17 cellular contexts compared by ENCODE assay signal in genomic region chr6:34877869-34878485, GRCh38. TPM values are rescaled to one million over a fixed set of nuclear protein-coding genes. Genes with fewer than 3 reads are reported as not detected.
DNase-seq lines count a peak whose midpoint lies in the region; ATAC-seq, FAIRE-seq and TF ChIP-seq lines count a peak whose summit lies in the region.
"Had no signal": no experiment of that assay in that cellular context is flagged by ENCODE, and none has a peak within 500 bp of the region (broad histone marks: within the 10 kb centered on the region; RNA-seq: fewer than 3 reads in every experiment).

No MANE protein-coding gene starts in this region.

- H3K9ac ChIP-seq in HepG2 (ENCODE audit: insufficient read depth, low read depth, low read length): no peak overlapping the region

- peak; percentile 53 for FAIRE-seq in HepG2 (lab: Jason Lieb, UNC)
- FAIRE-seq: GM12892 had no signal

- no peak for DNase-seq in activated CD4-positive, alpha-beta T cell treated with anti-CD3 and anti-CD28 coated beads for 36 hours
- DNase-seq in activated CD4-positive, alpha-beta T cell treated with anti-CD3 and anti-CD28 coated beads, Interleukin-2, amount 50 U/mL, for 4 hours: no peak
- no peak for DNase-seq in HepG2 (ENCODE audit: low spot score)
- no peak for DNase-seq in right lobe of liver
- no peak for DNase-seq in activated naive CD8-positive, alpha-beta T cell treated with anti-CD3 and anti-CD28 coated beads for 36 hours
- no peak for DNase-seq in progenitor cell of endocrine pancreas (ENCODE audit: low spot score, unreplicated experiment)
- DNase-seq in NCI-H146 treated with DMSO at 0.1 percent for 48 hours (lab: John Stamatoyannopoulos, UW; ENCODE audit: unreplicated experiment): no peak
- DNase-seq: 8988T, GF-D8, GOT3, MG63, NCI-H1092, NCI-H187 treated with DMSO at 0.1 percent for 48 hours, NCI-H69, SHP77 treated with DMSO at 0.1 percent for 48 hours had no signal

- TF ChIP-seq EP300 in HepG2 (IDR thresholded peaks at IDR 0.05; ENCODE audit: low read depth in 2 of 2, low read length in 2 of 2): no peak
- no peak for TF ChIP-seq EP300 in HepG2 (CRISPR knock-in tag; IDR thresholded peaks at IDR 0.05; ENCODE audit: borderline replicate concordance)

- no peaks in the 10 kb centered on the region for H3K9me3 ChIP-seq in HepG2 (ENCODE audit: low read length)
- no peaks in the 10 kb centered on the region for H3K9me3 ChIP-seq in right lobe of liver
- H3K9me3 ChIP-seq: MG63 had no signal

- BruUV-seq in HepG2 (replicated peaks; lab: Mats Ljungman, UMichigan): TSS peak; percentile 37

- POLR2A ChIA-PET in activated CD4-positive, alpha-beta T cell treated with anti-CD3 and anti-CD28 coated beads for 36 hours (lab: Charles Lee): no interaction called here
- POLR2A ChIA-PET in HepG2 (lab: Yijun Ruan, JAX): interaction anchor here (1.6 to 1.9 kb wide), 2 partner anchors 10 kb away, joined by 5 to 6 read pairs; partner anchors contain the start of gene TAF11

- H3K27me3 Mint-ChIP-seq in activated CD4-positive, alpha-beta T cell treated with anti-CD3 and anti-CD28 coated beads for 36 hours: no peaks in the 10 kb centered on the region
- no peaks in the 10 kb centered on the region for H3K27me3 Mint-ChIP-seq in activated naive CD8-positive, alpha-beta T cell treated with anti-CD3 and anti-CD28 coated beads for 36 hours
- no peaks in the 10 kb centered on the region for H3K27me3 Mint-ChIP-seq in progenitor cell of endocrine pancreas

- peak overlapping the region; percentile 12 for H3K27ac Mint-ChIP-seq in activated CD4-positive, alpha-beta T cell treated with anti-CD3 and anti-CD28 coated beads for 36 hours
- H3K27ac Mint-ChIP-seq in activated naive CD8-positive, alpha-beta T cell treated with anti-CD3 and anti-CD28 coated beads for 36 hours: peak overlapping the region; percentile 35
- peak overlapping the region; percentile 57 for H3K27ac Mint-ChIP-seq in progenitor cell of endocrine pancreas

- intact Hi-C loops in activated CD4-positive, alpha-beta T cell treated with anti-CD3 and anti-CD28 coated beads for 36 hours (cut with DNase I, micrococcal nuclease): no loop called here
- intact Hi-C loops in HepG2 (cut with micrococcal nuclease; ENCODE audit: unreplicated experiment): no loop called here
- intact Hi-C loops in right lobe of liver (cut with DNase I): no loop called here

- no peak overlapping the region for H2AFZ ChIP-seq in HepG2 (ENCODE audit: low read length)

- H3K79me2 ChIP-seq in HepG2 (ENCODE audit: insufficient read depth, low read length): no peaks in the 10 kb centered on the region

- CTCF ChIA-PET in activated CD4-positive, alpha-beta T cell treated with anti-CD3 and anti-CD28 coated beads for 36 hours (lab: Charles Lee): no interaction called here
- CTCF ChIA-PET in HepG2 (lab: Yijun Ruan, JAX; ENCODE audit: low intra/inter-chr PET ratio, low total read pairs): no interaction called here

- ATAC-seq in activated CD4-positive, alpha-beta T cell treated with anti-CD3 and anti-CD28 coated beads for 36 hours: no peak
- peak; percentile 46 for ATAC-seq in HepG2
- no peak for ATAC-seq in right lobe of liver
- ATAC-seq in HG02763 (IDR thresholded peaks at IDR 0.05; ENCODE audit: unreplicated experiment): no peak

- H3K4me3 ChIP-seq in HepG2 (replicated peaks in 1 of 3; ENCODE audit: insufficient read depth in 1 of 3, low read depth in 2 of 3, low read length in 3 of 3) (no peak overlapping the region), right lobe of liver (no peak overlapping the region)
- H3K4me3 ChIP-seq: MG63 had no signal

- 91% methylated on average over 5 of the region's 5 CpGs for WGBS in HepG2 (ENCODE audit: low lambda C conversion rate)
- WGBS in right lobe of liver (ENCODE audit: insufficient coverage, low coverage, low lambda C conversion rate, missing lambda C conversion rate): 81% methylated on average over 4 of the region's 5 CpGs

- in situ Hi-C loops in HepG2 (cut with HindIII; ENCODE audit: extremely low pct_ligation_motif_present, low pct_unique_long_range_greater_than_20kb): no loop called here

- H3K4me3 Mint-ChIP-seq in activated CD4-positive, alpha-beta T cell treated with anti-CD3 and anti-CD28 coated beads for 36 hours: no peak overlapping the region
- no peak overlapping the region for H3K4me3 Mint-ChIP-seq in activated naive CD8-positive, alpha-beta T cell treated with anti-CD3 and anti-CD28 coated beads for 36 hours
- H3K4me3 Mint-ChIP-seq in progenitor cell of endocrine pancreas (ENCODE audit: low read depth): no peak overlapping the region

- H3K27me3 ChIP-seq in HepG2 (ENCODE audit: control insufficient read depth in 1 of 2, insufficient read depth in 2 of 2, low read length in 2 of 2) (no peaks in the 10 kb centered on the region), right lobe of liver (no peaks in the 10 kb centered on the region)
- H3K27me3 ChIP-seq: MG63 had no signal

- peaks cover 21% of the 10 kb centered on the region for H3K36me3 Mint-ChIP-seq in activated CD4-positive, alpha-beta T cell treated with anti-CD3 and anti-CD28 coated beads for 36 hours (ENCODE audit: low read depth)
- peaks cover 6% of the 10 kb centered on the region for H3K36me3 Mint-ChIP-seq in activated naive CD8-positive, alpha-beta T cell treated with anti-CD3 and anti-CD28 coated beads for 36 hours
- peaks cover 6% of the 10 kb centered on the region for H3K36me3 Mint-ChIP-seq in progenitor cell of endocrine pancreas (ENCODE audit: insufficient read depth)

- no peak for TF ChIP-seq RAD21 in HepG2 (CRISPR knock-in tag; IDR thresholded peaks at IDR 0.05)

- H3K27ac ChIP-seq in HepG2 (ENCODE audit: extremely low read length, insufficient read depth, low read length) (no peak overlapping the region), right lobe of liver (no peak overlapping the region)

- no peaks in the 10 kb centered on the region for H4K20me1 ChIP-seq in HepG2 (ENCODE audit: insufficient read depth, low read length)

- no peak for TF ChIP-seq CTCF in HepG2 (CRISPR knock-in tag; IDR thresholded peaks at IDR 0.05)
- TF ChIP-seq CTCF in right lobe of liver (IDR thresholded peaks at IDR 0.05): no peak
- TF ChIP-seq CTCF in progenitor cell of endocrine pancreas (IDR thresholded peaks at IDR 0.05; ENCODE audit: unreplicated experiment): no peak

- H3K36me3 ChIP-seq in HepG2 (replicated peaks in 1 of 2; ENCODE audit: control insufficient read depth in 1 of 2, insufficient read depth in 2 of 2, low read length in 2 of 2) (peaks cover 12 to 48% of the 10 kb centered on the region in 2 experiments), right lobe of liver (peaks cover 0 to 39% (median 17%) of the 10 kb centered on the region in 4 donors)

- no peak for TF ChIP-seq POLR2A in HepG2 (IDR thresholded peaks at IDR 0.05; ENCODE audit: insufficient read depth in 1 of 2, low read depth in 2 of 2, low read length in 2 of 2)
- TF ChIP-seq POLR2A in right lobe of liver (IDR thresholded peaks at IDR 0.05): no peak

- H3K4me1 ChIP-seq in HepG2 (ENCODE audit: insufficient read depth, low read length) (0 out of 2 replicates have a peak, but pooled peaks cover 7% of the 10 kb centered on the region), right lobe of liver (peaks cover 0 to 8% (median 0%) of the 10 kb centered on the region in 4 donors)

- no peaks in the 10 kb centered on the region for H3K9me3 Mint-ChIP-seq in activated CD4-positive, alpha-beta T cell treated with anti-CD3 and anti-CD28 coated beads for 36 hours (ENCODE audit: low read depth)
- no peaks in the 10 kb centered on the region for H3K9me3 Mint-ChIP-seq in activated naive CD8-positive, alpha-beta T cell treated with anti-CD3 and anti-CD28 coated beads for 36 hours
- H3K9me3 Mint-ChIP-seq in progenitor cell of endocrine pancreas (ENCODE audit: low read depth): no peaks in the 10 kb centered on the region

- no peak overlapping the region for H3K4me2 ChIP-seq in HepG2 (ENCODE audit: low read depth, low read length)

- peaks cover 2% of the 10 kb centered on the region for H3K4me1 Mint-ChIP-seq in activated CD4-positive, alpha-beta T cell treated with anti-CD3 and anti-CD28 coated beads for 36 hours
- peaks cover 5% of the 10 kb centered on the region for H3K4me1 Mint-ChIP-seq in activated naive CD8-positive, alpha-beta T cell treated with anti-CD3 and anti-CD28 coated beads for 36 hours
- no peaks in the 10 kb centered on the region for H3K4me1 Mint-ChIP-seq in progenitor cell of endocrine pancreas (ENCODE audit: low read depth)

RNA-seq across cellular contexts. Expression of gene TAF11, which starts 9.9 kb away (rescaled TPM):
- 10 to 100 TPM; 28.7 to 32.3 TPM for total RNA-seq in activated CD4-positive, alpha-beta T cell treated with anti-CD3 and anti-CD28 coated beads for 36 hours
- total RNA-seq in HepG2 (2016; rRNA removed; fragmentation: Illumina TruSeq; extraction: Trizol) (73.6 and 94.9 TPM in 2 replicates), right lobe of liver (10 to 100 TPM in 3 of 6 experiments, 1 to 10 TPM in 3; 8.9 to 13.4 (median 10.3) TPM), progenitor cell of endocrine pancreas (37.4 and 41.6 TPM in 2 replicates)
- total RNA-seq in HepG2 (2016; cell fraction: cytosol; rRNA removed; fragmentation: Illumina TruSeq; extraction: Trizol; ENCODE audit: low read depth): 15.2 and 17.0 TPM in 2 replicates
- 76.1 and 101 TPM in 2 replicates for total RNA-seq in HepG2 (2016; cell fraction: insoluble cytoplasmic fraction; rRNA removed; fragmentation: Illumina TruSeq; extraction: Trizol)
- 48.5 and 59.3 TPM in 2 replicates for total RNA-seq in HepG2 (2016; cell fraction: membrane; rRNA removed; fragmentation: Illumina TruSeq; extraction: Trizol)
- 26.5 and 29.8 TPM in 2 replicates for total RNA-seq in HepG2 (2016; cell fraction: nucleus; rRNA removed; fragmentation: Illumina TruSeq; extraction: Trizol)
- 29.5 and 35.4 TPM in 2 replicates for polyA plus RNA-seq in HepG2 (2011; rRNA removed)
- 19.6 and 30.9 TPM in 2 replicates for polyA plus RNA-seq in HepG2 (2011; cell fraction: cytosol; rRNA removed)
- polyA plus RNA-seq in HepG2 (2011; cell fraction: nucleus; rRNA removed): 15.0 and 19.9 TPM in 2 replicates
- polyA plus RNA-seq in HepG2 (2012): 25.1 and 34.4 TPM in 2 replicates
- 17.3 and 17.5 TPM in 2 replicates for polyA plus RNA-seq in HepG2 (2016; cell fraction: cytosol; fragmentation: Illumina TruSeq; extraction: Trizol; ENCODE audit: low read depth)
- polyA plus RNA-seq in HepG2 (2016; cell fraction: insoluble cytoplasmic fraction; fragmentation: Illumina TruSeq; extraction: Trizol; ENCODE audit: low read depth): 93.7 and 105 TPM in 2 replicates
- 40.2 and 43.7 TPM in 2 replicates for polyA plus RNA-seq in HepG2 (2016; cell fraction: membrane; fragmentation: Illumina TruSeq; extraction: Trizol; ENCODE audit: low read depth)
- polyA plus RNA-seq in HepG2 (2016; cell fraction: nucleus; fragmentation: Illumina TruSeq; extraction: Trizol; ENCODE audit: insufficient read depth, low read depth): 53.1 and 56.0 TPM in 2 replicates
- polyA minus RNA-seq in HepG2 (2011; rRNA and poly(A)+ RNA removed; ENCODE audit: low replicate concordance): 10.4 and 14.8 TPM in 2 replicates
- 9.6 and 10.0 TPM in 2 replicates for polyA minus RNA-seq in HepG2 (2011; cell fraction: cytosol; rRNA and poly(A)+ RNA removed)
- polyA minus RNA-seq in HepG2 (2011; cell fraction: nucleus; rRNA and poly(A)+ RNA removed): 11.2 and 13.4 TPM in 2 replicates
- total RNA-seq in activated naive CD8-positive, alpha-beta T cell treated with anti-CD3 and anti-CD28 coated beads for 36 hours: 10 to 100 TPM; 38.5 to 39.3 TPM

RNA-seq across cellular contexts. Expression of gene ANKS1A, which starts 11.1 kb away (rescaled TPM):
- total RNA-seq in activated CD4-positive, alpha-beta T cell treated with anti-CD3 and anti-CD28 coated beads for 36 hours: 1 to 10 TPM; 7.4 to 9.1 TPM
- total RNA-seq in HepG2 (2016; rRNA removed; fragmentation: Illumina TruSeq; extraction: Trizol): 14.5 and 15.1 TPM in 2 replicates
- 1.8 and 2.1 TPM in 2 replicates for total RNA-seq in HepG2 (2016; cell fraction: cytosol; rRNA removed; fragmentation: Illumina TruSeq; extraction: Trizol; ENCODE audit: low read depth)
- total RNA-seq in HepG2 (2016; cell fraction: insoluble cytoplasmic fraction; rRNA removed; fragmentation: Illumina TruSeq; extraction: Trizol): 11.8 and 14.7 TPM in 2 replicates
- total RNA-seq in HepG2 (2016; cell fraction: membrane; rRNA removed; fragmentation: Illumina TruSeq; extraction: Trizol): 5.1 and 5.2 TPM in 2 replicates
- 12.6 and 14.4 TPM in 2 replicates for total RNA-seq in HepG2 (2016; cell fraction: nucleus; rRNA removed; fragmentation: Illumina TruSeq; extraction: Trizol)
- 7.2 and 8.2 TPM in 2 replicates for polyA plus RNA-seq in HepG2 (2011; rRNA removed)
- polyA plus RNA-seq in HepG2 (2011; cell fraction: cytosol; rRNA removed): 3.6 and 4.0 TPM in 2 replicates
- polyA plus RNA-seq in HepG2 (2011; cell fraction: nucleus; rRNA removed): 15.9 and 18.1 TPM in 2 replicates
- 10.9 and 11.3 TPM in 2 replicates for polyA plus RNA-seq in HepG2 (2012)
- polyA plus RNA-seq in HepG2 (2016; cell fraction: cytosol; fragmentation: Illumina TruSeq; extraction: Trizol; ENCODE audit: low read depth): 0.49 and 0.55 TPM in 2 replicates
- polyA plus RNA-seq in HepG2 (2016; cell fraction: insoluble cytoplasmic fraction; fragmentation: Illumina TruSeq; extraction: Trizol; ENCODE audit: low read depth): 7.8 and 11.0 TPM in 2 replicates
- polyA plus RNA-seq in HepG2 (2016; cell fraction: membrane; fragmentation: Illumina TruSeq; extraction: Trizol; ENCODE audit: low read depth): 1.5 and 2.0 TPM in 2 replicates
- polyA plus RNA-seq in HepG2 (2016; cell fraction: nucleus; fragmentation: Illumina TruSeq; extraction: Trizol; ENCODE audit: insufficient read depth, low read depth): 16.3 and 18.8 TPM in 2 replicates
- polyA minus RNA-seq in HepG2 (2011; rRNA and poly(A)+ RNA removed; ENCODE audit: low replicate concordance): 16.7 and 18.1 TPM in 2 replicates
- polyA minus RNA-seq in HepG2 (2011; cell fraction: cytosol; rRNA and poly(A)+ RNA removed): 6.1 and 8.1 TPM in 2 replicates
- 13.3 and 13.8 TPM in 2 replicates for polyA minus RNA-seq in HepG2 (2011; cell fraction: nucleus; rRNA and poly(A)+ RNA removed)
- total RNA-seq in right lobe of liver: 10 to 100 TPM in 4 of 6 experiments, 1 to 10 TPM in 2; 6.7 to 17.4 (median 10.5) TPM
- 1 to 10 TPM; 6.4 to 6.5 TPM for total RNA-seq in activated naive CD8-positive, alpha-beta T cell treated with anti-CD3 and anti-CD28 coated beads for 36 hours
- total RNA-seq in progenitor cell of endocrine pancreas: 36.4 and 39.3 TPM in 2 replicates
